9 cellular contexts compared by ENCODE assay signal in the genomic region with DNA sequence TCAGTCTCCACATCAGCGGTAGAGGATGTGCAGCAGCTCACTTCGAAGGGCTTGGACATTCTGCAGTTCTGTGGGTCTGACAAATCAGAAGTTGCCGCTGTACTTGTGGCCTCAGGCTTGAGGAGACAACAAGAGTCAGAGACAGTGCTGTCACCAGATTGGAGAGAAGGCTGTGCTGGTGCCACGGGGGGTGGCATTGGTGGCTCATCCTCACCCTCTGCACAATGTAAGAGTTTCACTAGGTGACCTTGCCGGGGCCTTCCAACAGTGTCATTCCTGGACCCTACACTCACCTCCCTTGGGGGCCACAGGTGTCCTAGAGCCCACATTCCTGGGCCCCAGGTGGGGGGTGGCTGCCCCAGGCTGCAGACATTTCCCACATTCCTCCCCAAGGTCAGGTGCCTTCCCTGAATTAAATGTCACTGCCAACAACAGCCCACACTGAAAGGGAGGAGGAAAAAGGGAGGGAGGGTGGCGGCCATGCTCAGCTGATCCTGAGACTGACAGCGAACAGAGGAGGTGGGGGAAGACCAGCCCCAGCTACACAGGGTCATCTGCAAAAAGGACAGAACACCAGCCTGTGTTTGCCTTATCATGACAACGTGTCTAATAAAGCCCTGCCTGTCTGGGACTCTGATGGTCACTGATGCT. TPM values are rescaled to one million over a fixed set of nuclear protein-coding genes. Genes with fewer than 3 reads are reported as not detected.
DNase-seq lines count a peak whose midpoint lies in the region; ATAC-seq, FAIRE-seq and TF ChIP-seq lines count a peak whose summit lies in the region.
"Had no signal": no experiment of that assay in that cellular context is flagged by ENCODE, and none has a peak within 500 bp of the region (broad histone marks: within the 10 kb centered on the region; RNA-seq: fewer than 3 reads in every experiment).

No MANE protein-coding gene starts in this region.

- TF ChIP-seq RAD21 in HepG2 (CRISPR knock-in tag; IDR thresholded peaks at IDR 0.05): no peak

- FAIRE-seq in HepG2 (lab: Jason Lieb, UNC): no peak

- POLR2A ChIA-PET in HepG2 (lab: Yijun Ruan, JAX): interaction anchor here (1.0 to 3.3 kb wide), 7 partner anchors 10 to 50 kb away, joined by 3 to 32 read pairs (median 5); a partner anchor contains a TSS

- H3K4me1 Mint-ChIP-seq in T-helper 17 cell: peaks cover 24% of the 10 kb centered on the region

- peaks cover 2 to 29% of the 10 kb centered on the region in 2 experiments; a peak in 4 of 5 replicates for H3K27me3 ChIP-seq in HepG2 (ENCODE audit: control insufficient read depth in 1 of 2, insufficient read depth in 2 of 2, low read length in 2 of 2)
- H3K27me3 ChIP-seq in right lobe of liver: no peaks in the 10 kb centered on the region
- no peaks in the 10 kb centered on the region for H3K27me3 ChIP-seq in aorta (ENCODE audit: control insufficient read depth in 1 of 2, insufficient read depth in 2 of 2, low read length in 1 of 2)
- H3K27me3 ChIP-seq: Peyer's patch had no signal

- BruUV-seq in HepG2 (replicated peaks; lab: Mats Ljungman, UMichigan): no TSS peak

- H3K27me3 Mint-ChIP-seq in T-helper 17 cell: no peaks in the 10 kb centered on the region

- CTCF ChIA-PET in HepG2 (lab: Yijun Ruan, JAX; ENCODE audit: low intra/inter-chr PET ratio, low total read pairs): interaction anchor here (1.1 to 5.5 kb wide), 5 partner anchors 10 to 62 kb away, joined by 4 to 150 read pairs (median 6); a partner anchor contains a TSS

- no peaks in the 10 kb centered on the region for H3K79me2 ChIP-seq in HepG2 (ENCODE audit: insufficient read depth, low read length)

- intact Hi-C loops in HepG2 (cut with micrococcal nuclease; ENCODE audit: unreplicated experiment) (loop anchor here (2.0 kb wide), 1 partner anchor 21 kb away; no protein-coding TSS in a partner anchor), right lobe of liver (cut with DNase I) (loop anchor here in 1 of 2 donors (5.0 kb wide), 1 partner anchor 53 kb away; no protein-coding TSS in a partner anchor), aorta (cut with DNase I) (loop anchor here in 1 of 2 donors (10.0 kb wide), 1 partner anchor 161 kb away; no protein-coding TSS in a partner anchor)

- H3K4me2 ChIP-seq in HepG2 (ENCODE audit: low read depth, low read length): no peak overlapping the region; the same call in 1 of the 2 replicates

- 14% methylated on average over 8 of the region's 8 CpGs for WGBS in HepG2 (ENCODE audit: low lambda C conversion rate)
- WGBS in right lobe of liver (ENCODE audit: insufficient coverage, low coverage, low lambda C conversion rate, missing lambda C conversion rate): 33% methylated on average over 1 of the region's 8 CpGs
- 86 to 88% methylated on average over 8 of the region's 8 CpGs for WGBS in aorta, 2 donors

- DNase-seq in HepG2 (ENCODE audit: low spot score) (peak; percentile 46), right lobe of liver (no peak), T-helper 17 cell (no peak), kidney tubule cell (ENCODE audit: low spot score) (peak; percentile 98), aorta (no peak), anterior cingulate cortex (lab: John Stamatoyannopoulos, UW) (no peak)

- no peaks in the 10 kb centered on the region for H4K20me1 ChIP-seq in HepG2 (ENCODE audit: insufficient read depth, low read length)

- H3K9me3 ChIP-seq in HepG2 (ENCODE audit: low read length) (no peaks in the 10 kb centered on the region), right lobe of liver (no peaks in the 10 kb centered on the region), T-helper 17 cell (ENCODE audit: control insufficient read depth, low read length, poor library complexity, severe bottlenecking) (no peaks in the 10 kb centered on the region), aorta (ENCODE audit: control insufficient read depth, low read length) (no peaks in the 10 kb centered on the region)
- H3K9me3 ChIP-seq: Peyer's patch had no signal

- no peak overlapping the region for H3K4me3 ChIP-seq in HepG2 (replicated peaks in 1 of 3; ENCODE audit: insufficient read depth in 1 of 3, low read depth in 2 of 3, low read length in 3 of 3)
- H3K4me3 ChIP-seq in right lobe of liver: no peak overlapping the region
- H3K4me3 ChIP-seq in aorta (ENCODE audit: low read length in 2 of 2): no peak overlapping the region

- no peak for TF ChIP-seq EP300 in HepG2 (IDR thresholded peaks at IDR 0.05; ENCODE audit: low read depth in 2 of 2, low read length in 2 of 2)
- no peak for TF ChIP-seq EP300 in HepG2 (CRISPR knock-in tag; IDR thresholded peaks at IDR 0.05; ENCODE audit: borderline replicate concordance)

- TF ChIP-seq CTCF in HepG2 (CRISPR knock-in tag; IDR thresholded peaks at IDR 0.05): no peak
- no peak for TF ChIP-seq CTCF in right lobe of liver (IDR thresholded peaks at IDR 0.05)

- no peak overlapping the region for H2AFZ ChIP-seq in HepG2 (ENCODE audit: low read length)

- in situ Hi-C loops in HepG2 (cut with HindIII; ENCODE audit: extremely low pct_ligation_motif_present, low pct_unique_long_range_greater_than_20kb): loop anchor here (5.0 kb wide), 1 partner anchor 48 kb away; a partner anchor contains a TSS

- no peaks in the 10 kb centered on the region for H3K36me3 Mint-ChIP-seq in T-helper 17 cell (ENCODE audit: low read depth)

- H3K36me3 ChIP-seq in HepG2 (replicated peaks in 1 of 2; ENCODE audit: control insufficient read depth in 1 of 2, insufficient read depth in 2 of 2, low read length in 2 of 2) (no peaks in the 10 kb centered on the region), right lobe of liver (no peaks in the 10 kb centered on the region), aorta (ENCODE audit: control insufficient read depth in 1 of 2, insufficient read depth in 2 of 2, low read length in 1 of 2) (no peaks in the 10 kb centered on the region)
- H3K36me3 ChIP-seq: Peyer's patch had no signal

- TF ChIP-seq POLR2A in HepG2 (IDR thresholded peaks at IDR 0.05; ENCODE audit: insufficient read depth in 1 of 2, low read depth in 2 of 2, low read length in 2 of 2) (no peak), right lobe of liver (IDR thresholded peaks at IDR 0.05) (no peak)

- peaks cover 32% of the 10 kb centered on the region for H3K4me1 ChIP-seq in HepG2 (ENCODE audit: insufficient read depth, low read length)
- no peaks in the 10 kb centered on the region for H3K4me1 ChIP-seq in right lobe of liver
- H3K4me1 ChIP-seq in aorta (ENCODE audit: control insufficient read depth in 1 of 2, insufficient read depth in 2 of 2, low read length in 2 of 2): peaks cover 0 to 2% of the 10 kb centered on the region in 2 donors

- H3K9ac ChIP-seq in HepG2 (ENCODE audit: insufficient read depth, low read depth, low read length): no peak overlapping the region

- no peak overlapping the region for H3K4me3 Mint-ChIP-seq in T-helper 17 cell

- H3K27ac ChIP-seq in HepG2 (ENCODE audit: extremely low read length, insufficient read depth, low read length) (no peak overlapping the region), right lobe of liver (no peak overlapping the region), aorta (ENCODE audit: low read depth in 1 of 2, low read length in 2 of 2) (no peak overlapping the region)

- ATAC-seq in HepG2 (peak; percentile 30), right lobe of liver (no peak), T-helper 17 cell (peak; percentile 4), HG03469 (IDR thresholded peaks at IDR 0.05; ENCODE audit: unreplicated experiment) (no peak), GM21529 (IDR thresholded peaks at IDR 0.05; ENCODE audit: unreplicated experiment) (no peak), aorta (ENCODE audit: low FRiP score) (no peak)

- no peak overlapping the region for H3K27ac Mint-ChIP-seq in T-helper 17 cell

RNA-seq across cellular contexts. Expression of a gene that starts 46.4 kb away (rescaled TPM):
- total RNA-seq in HepG2 (2016; rRNA removed; fragmentation: Illumina TruSeq; extraction: Trizol) (0.21 and 0.24 TPM in 2 replicates), right lobe of liver (1 to 10 TPM in 1 of 6 experiments, under 1 TPM in 5; 0.14 to 5.9 (median 0.30) TPM), T-helper 17 cell (10 to 100 TPM in 1 of 2 donors, under 1 TPM in 1; 0.65 to 10.2 TPM), aorta (1 to 10 TPM; 6.2 to 8.2 TPM)
- 0.35 and 0.71 TPM in 2 replicates for total RNA-seq in HepG2 (2016; cell fraction: cytosol; rRNA removed; fragmentation: Illumina TruSeq; extraction: Trizol; ENCODE audit: low read depth)
- 0.13 and 0.22 TPM in 2 replicates for total RNA-seq in HepG2 (2016; cell fraction: insoluble cytoplasmic fraction; rRNA removed; fragmentation: Illumina TruSeq; extraction: Trizol)
- 0.19 and 0.24 TPM in 2 replicates for total RNA-seq in HepG2 (2016; cell fraction: membrane; rRNA removed; fragmentation: Illumina TruSeq; extraction: Trizol)
- total RNA-seq in HepG2 (2016; cell fraction: nucleus; rRNA removed; fragmentation: Illumina TruSeq; extraction: Trizol): 0.28 and 0.37 TPM in 2 replicates
- polyA plus RNA-seq in HepG2 (2011; rRNA removed) (0.12 and 0.26 TPM in 2 replicates), aorta (1 to 10 TPM in 1 of 2 donors, under 1 TPM in 1; 0.69 to 1.0 TPM)
- 0.09 and 0.12 TPM in 2 replicates for polyA plus RNA-seq in HepG2 (2011; cell fraction: cytosol; rRNA removed)
- 0.23 and 0.36 TPM in 2 replicates for polyA plus RNA-seq in HepG2 (2011; cell fraction: nucleus; rRNA removed)
- polyA plus RNA-seq in HepG2 (2012): 0.07 and 0.23 TPM in 2 replicates
- 0.05 and 0.09 TPM in 2 replicates for polyA plus RNA-seq in HepG2 (2016; cell fraction: cytosol; fragmentation: Illumina TruSeq; extraction: Trizol; ENCODE audit: low read depth)
- 0.11 and 0.27 TPM in 2 replicates for polyA plus RNA-seq in HepG2 (2016; cell fraction: insoluble cytoplasmic fraction; fragmentation: Illumina TruSeq; extraction: Trizol; ENCODE audit: low read depth)
- polyA plus RNA-seq in HepG2 (2016; cell fraction: membrane; fragmentation: Illumina TruSeq; extraction: Trizol; ENCODE audit: low read depth): 0.16 and 0.31 TPM in 2 replicates
- polyA plus RNA-seq in HepG2 (2016; cell fraction: nucleus; fragmentation: Illumina TruSeq; extraction: Trizol; ENCODE audit: insufficient read depth, low read depth): 0.20 and 0.56 TPM in 2 replicates
- 0.78 and 3.1 TPM in 2 replicates for polyA minus RNA-seq in HepG2 (2011; rRNA and poly(A)+ RNA removed; ENCODE audit: low replicate concordance)
- not detected in 2 replicates for polyA minus RNA-seq in HepG2 (2011; cell fraction: cytosol; rRNA and poly(A)+ RNA removed)
- polyA minus RNA-seq in HepG2 (2011; cell fraction: nucleus; rRNA and poly(A)+ RNA removed): 0.26 TPM in 1 of 2 replicates, not detected in the other

RNA-seq across cellular contexts. Expression of a gene that starts 47.4 kb away (rescaled TPM):
- total RNA-seq in HepG2 (2016; rRNA removed; fragmentation: Illumina TruSeq; extraction: Trizol) (1.1 and 1.2 TPM in 2 replicates), right lobe of liver (1 to 10 TPM in 5 of 6 experiments, under 1 TPM in 1; 0.88 to 5.1 (median 2.1) TPM), T-helper 17 cell (1 to 10 TPM; 5.1 to 8.6 TPM), aorta (1 to 10 TPM; 1.7 to 2.5 TPM)
- total RNA-seq in HepG2 (2016; cell fraction: cytosol; rRNA removed; fragmentation: Illumina TruSeq; extraction: Trizol; ENCODE audit: low read depth): 0.10 and 0.18 TPM in 2 replicates
- total RNA-seq in HepG2 (2016; cell fraction: insoluble cytoplasmic fraction; rRNA removed; fragmentation: Illumina TruSeq; extraction: Trizol): 0.79 and 1.1 TPM in 2 replicates
- 0.65 and 0.71 TPM in 2 replicates for total RNA-seq in HepG2 (2016; cell fraction: membrane; rRNA removed; fragmentation: Illumina TruSeq; extraction: Trizol)
- total RNA-seq in HepG2 (2016; cell fraction: nucleus; rRNA removed; fragmentation: Illumina TruSeq; extraction: Trizol): 1.5 and 1.6 TPM in 2 replicates
- polyA plus RNA-seq in HepG2 (2011; rRNA removed) (0.68 and 0.75 TPM in 2 replicates), aorta (1 to 10 TPM in 1 of 2 donors, under 1 TPM in 1; 0.49 to 3.0 TPM)
- 0.47 and 0.54 TPM in 2 replicates for polyA plus RNA-seq in HepG2 (2011; cell fraction: cytosol; rRNA removed)
- polyA plus RNA-seq in HepG2 (2011; cell fraction: nucleus; rRNA removed): 1.2 TPM in 2 replicates
- 0.35 and 0.38 TPM in 2 replicates for polyA plus RNA-seq in HepG2 (2012)
- polyA plus RNA-seq in HepG2 (2016; cell fraction: cytosol; fragmentation: Illumina TruSeq; extraction: Trizol; ENCODE audit: low read depth): 0.17 and 0.19 TPM in 2 replicates
- polyA plus RNA-seq in HepG2 (2016; cell fraction: insoluble cytoplasmic fraction; fragmentation: Illumina TruSeq; extraction: Trizol; ENCODE audit: low read depth): 0.99 and 1.4 TPM in 2 replicates
- 0.41 and 0.78 TPM in 2 replicates for polyA plus RNA-seq in HepG2 (2016; cell fraction: membrane; fragmentation: Illumina TruSeq; extraction: Trizol; ENCODE audit: low read depth)
- polyA plus RNA-seq in HepG2 (2016; cell fraction: nucleus; fragmentation: Illumina TruSeq; extraction: Trizol; ENCODE audit: insufficient read depth, low read depth): 2.5 and 3.1 TPM in 2 replicates
- polyA minus RNA-seq in HepG2 (2011; rRNA and poly(A)+ RNA removed; ENCODE audit: low replicate concordance): 1.7 and 4.8 TPM in 2 replicates
- polyA minus RNA-seq in HepG2 (2011; cell fraction: cytosol; rRNA and poly(A)+ RNA removed): 0.89 and 1.3 TPM in 2 replicates
- polyA minus RNA-seq in HepG2 (2011; cell fraction: nucleus; rRNA and poly(A)+ RNA removed): 1.2 and 1.7 TPM in 2 replicates

Comparison
In these comparisons a context has a peak if more than half of its experiments do, and no peak if none do; other contexts are left out.
1. ATAC-seq: peak in HepG2 (single experiment) and T-helper 17 cell (single experiment); none in right lobe of liver (0 of 4), HG03469 (single experiment), GM21529 (single experiment) and aorta (single experiment).
2. DNase-seq: peak in HepG2 (single experiment) and kidney tubule cell (single experiment); none in right lobe of liver (0 of 3), T-helper 17 cell (0 of 3), aorta (0 of 2) and anterior cingulate cortex (0 of 58).